ENCODE assay signal across 21 cellular contexts in the genomic region with DNA sequence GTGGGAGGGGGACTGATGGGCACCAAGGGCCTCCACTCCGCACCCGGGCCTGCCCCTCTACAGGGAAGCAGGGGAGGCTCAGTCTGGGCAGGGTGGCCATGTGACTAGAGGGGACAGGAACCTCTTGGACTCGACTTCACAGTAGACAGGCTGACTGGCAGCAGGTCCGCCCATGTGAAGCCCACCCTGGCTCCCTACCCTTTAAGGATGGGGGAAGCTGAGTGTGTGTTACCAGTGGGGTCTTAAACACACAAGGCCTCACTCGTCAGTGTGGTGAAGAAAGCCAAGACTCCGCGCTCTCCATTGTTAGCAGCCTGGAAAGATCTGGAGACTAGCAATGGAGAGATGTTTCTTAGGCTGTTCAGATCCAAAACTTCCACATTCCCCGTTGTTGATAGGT. TPM values are rescaled to one million over a fixed set of nuclear protein-coding genes. Genes with fewer than 3 reads are reported as not detected.
DNase-seq lines count a peak whose midpoint lies in the region; ATAC-seq, FAIRE-seq and TF ChIP-seq lines count a peak whose summit lies in the region.
"Had no signal": no experiment of that assay in that cellular context is flagged by ENCODE, and none has a peak within 500 bp of the region (broad histone marks: within the 10 kb centered on the region; RNA-seq: fewer than 3 reads in every experiment).

No MANE protein-coding gene starts in this region.

- POLR2A ChIA-PET in HepG2 (lab: Yijun Ruan, JAX) (no interaction called here), K562 (lab: Yijun Ruan, JAX) (interaction anchor here (1.2 to 2.3 kb wide), 3 partner anchors 8 to 21 kb away, joined by 3 to 10 read pairs (median 3); no protein-coding TSS in a partner anchor)

- H3K27ac ChIP-seq in HepG2 (ENCODE audit: extremely low read length, insufficient read depth, low read length) (no peak overlapping the region), right lobe of liver (no peak overlapping the region), K562 (ENCODE audit: extremely low read depth, low read depth, low read length) (no peak overlapping the region)
- H3K27ac ChIP-seq: HL-60, Peyer's patch, SJSA1 had no signal

- intact Hi-C loops in HepG2 (cut with micrococcal nuclease; ENCODE audit: unreplicated experiment), result no loop called here
- intact Hi-C loops in right lobe of liver (cut with DNase I), result no loop called here
- intact Hi-C loops in K562 (cut with micrococcal nuclease), result loop anchor here (10.0 kb wide), 1 partner anchor 246 kb away; no protein-coding TSS in a partner anchor

- no peaks in the 10 kb centered on the region for H3K27me3 ChIP-seq in HepG2 (ENCODE audit: control insufficient read depth in 1 of 2, insufficient read depth in 2 of 2, low read length in 2 of 2)
- H3K27me3 ChIP-seq in right lobe of liver, result no peaks in the 10 kb centered on the region
- H3K27me3 ChIP-seq in K562 (ENCODE audit: control insufficient read depth in 2 of 2, insufficient read depth in 2 of 2, low read length in 2 of 2), result no peaks in the 10 kb centered on the region
- H3K27me3 ChIP-seq: MG63, Peyer's patch, SJSA1 had no signal

- in situ Hi-C loops in HepG2 (cut with HindIII; ENCODE audit: extremely low pct_ligation_motif_present, low pct_unique_long_range_greater_than_20kb) (no loop called here), K562 (cut with MboI) (no loop called here), KBM-7 (cut with MboI; ENCODE audit: low pct_unique_long_range_greater_than_20kb, low sequenced_read_pairs) (no loop called here)

- ATAC-seq in HepG2 (no peak), right lobe of liver (no peak), K562 (no peak)

- no peak for TF ChIP-seq POLR2A in HepG2 (IDR thresholded peaks at IDR 0.05; ENCODE audit: insufficient read depth in 1 of 2, low read depth in 2 of 2, low read length in 2 of 2)
- no peak for TF ChIP-seq POLR2A in right lobe of liver (IDR thresholded peaks at IDR 0.05)
- peak; percentile 31; the same call in 1 of the 2 replicates for TF ChIP-seq POLR2A in GM12892 (IDR thresholded peaks at IDR 0.05; ENCODE audit: low read depth, low read length)
- TF ChIP-seq POLR2A in K562 (conservative IDR thresholded peaks at IDR 0.05), result no peak

- H3K4me1 ChIP-seq in HepG2 (ENCODE audit: insufficient read depth, low read length) (no peaks in the 10 kb centered on the region), right lobe of liver (no peaks in the 10 kb centered on the region), K562 (replicated peaks in 1 of 2; ENCODE audit: control insufficient read depth in 2 of 2, insufficient read depth in 2 of 2, low read length in 2 of 2) (peaks cover 8 to 21% of the 10 kb centered on the region in 2 experiments; a peak in 4 of 5 replicates)
- H3K4me1 ChIP-seq: HAP-1, Peyer's patch had no signal

- no peak overlapping the region for H3K9ac ChIP-seq in HepG2 (ENCODE audit: insufficient read depth, low read depth, low read length)
- no peak overlapping the region for H3K9ac ChIP-seq in K562 (ENCODE audit: insufficient read depth in 1 of 2, low read depth in 2 of 2, low read length in 2 of 2)

- no peaks in the 10 kb centered on the region for H4K20me1 ChIP-seq in HepG2 (ENCODE audit: insufficient read depth, low read length)
- H4K20me1 ChIP-seq in K562 (replicated peaks; ENCODE audit: control insufficient read depth, insufficient read depth, low read length), result peaks cover 11% of the 10 kb centered on the region; the same call in 1 of the 2 replicates

- H3K79me2 ChIP-seq in HepG2 (ENCODE audit: insufficient read depth, low read length) (no peaks in the 10 kb centered on the region), K562 (ENCODE audit: control insufficient read depth, insufficient read depth, low read length) (no peaks in the 10 kb centered on the region)

- CTCF ChIA-PET in HepG2 (lab: Yijun Ruan, JAX; ENCODE audit: low intra/inter-chr PET ratio, low total read pairs) (no interaction called here), K562 (lab: Yijun Ruan, JAX; ENCODE audit: low intra/inter-chr PET ratio) (no interaction called here)

- FAIRE-seq in HepG2 (lab: Jason Lieb, UNC) (no peak), GM12892 (lab: Jason Lieb, UNC) (no peak), K562 (lab: Jason Lieb, UNC) (no peak)

- H3K4me3 ChIP-seq in HepG2 (replicated peaks in 1 of 3; ENCODE audit: insufficient read depth in 1 of 3, low read depth in 2 of 3, low read length in 3 of 3), result no peak overlapping the region
- no peak overlapping the region for H3K4me3 ChIP-seq in right lobe of liver
- H3K4me3 ChIP-seq in K562, result no peak overlapping the region
- H3K4me3 ChIP-seq: HAP-1, MG63, Peyer's patch, SJSA1 had no signal

- H2AFZ ChIP-seq in HepG2 (ENCODE audit: low read length), result no peak overlapping the region
- no peak overlapping the region for H2AFZ ChIP-seq in K562 (ENCODE audit: low read depth, low read length)

- H3K9me3 ChIP-seq in HepG2 (ENCODE audit: low read length) (no peaks in the 10 kb centered on the region), right lobe of liver (no peaks in the 10 kb centered on the region), K562 (replicated peaks; ENCODE audit: control insufficient read depth, insufficient read depth, low read depth, low read length) (no peaks in the 10 kb centered on the region)
- H3K9me3 ChIP-seq: HAP-1, MG63, Peyer's patch, SJSA1 had no signal

- H3K4me2 ChIP-seq in HepG2 (ENCODE audit: low read depth, low read length), result no peak overlapping the region
- H3K4me2 ChIP-seq in K562 (ENCODE audit: insufficient read depth, low read length), result no peak overlapping the region

- no peak for TF ChIP-seq RAD21 in HepG2 (CRISPR knock-in tag; IDR thresholded peaks at IDR 0.05)
- no peak for TF ChIP-seq RAD21 in K562 (CRISPR knock-in tag; conservative IDR thresholded peaks at IDR 0.05 in 1 of 2, IDR thresholded peaks at IDR 0.05 in 1 of 2)

- BruUV-seq in HepG2 (replicated peaks; lab: Mats Ljungman, UMichigan) (no TSS peak), K562 (replicated peaks; lab: Mats Ljungman, UMichigan) (no TSS peak)

- TF ChIP-seq EP300 in HepG2 (IDR thresholded peaks at IDR 0.05; ENCODE audit: low read depth in 2 of 2, low read length in 2 of 2), result no peak
- no peak for TF ChIP-seq EP300 in HepG2 (CRISPR knock-in tag; IDR thresholded peaks at IDR 0.05; ENCODE audit: borderline replicate concordance)
- TF ChIP-seq EP300 in K562 (IDR thresholded peaks at IDR 0.05; ENCODE audit: low read length), result no peak

- no peak for TF ChIP-seq CTCF in HepG2 (CRISPR knock-in tag; IDR thresholded peaks at IDR 0.05)
- TF ChIP-seq CTCF in right lobe of liver (IDR thresholded peaks at IDR 0.05), result no peak
- TF ChIP-seq CTCF in K562 (IDR thresholded peaks at IDR 0.05 in 2 of 3, conservative IDR thresholded peaks at IDR 0.05 in 1 of 3; ENCODE audit: insufficient read depth in 2 of 3, low read depth in 1 of 3, low read length in 3 of 3), result no peak

- H3K36me3 ChIP-seq in HepG2 (replicated peaks in 1 of 2; ENCODE audit: control insufficient read depth in 1 of 2, insufficient read depth in 2 of 2, low read length in 2 of 2) (peaks cover 8 to 40% of the 10 kb centered on the region in 2 experiments), right lobe of liver (peaks cover 10 to 51% (median 28%) of the 10 kb centered on the region in 4 donors), K562 (ENCODE audit: control insufficient read depth, insufficient read depth, low read length) (peaks cover 49% of the 10 kb centered on the region; the same call in 2 of the 3 replicates)

- no peaks in the 10 kb centered on the region for H3K9me1 ChIP-seq in K562 (ENCODE audit: control insufficient read depth, insufficient read depth, low read length)

- WGBS in HepG2 (ENCODE audit: low lambda C conversion rate), result 95% methylated on average over 8 of the region's 8 CpGs
- 89% methylated on average over 6 of the region's 8 CpGs for WGBS in right lobe of liver (ENCODE audit: insufficient coverage, low coverage, low lambda C conversion rate, missing lambda C conversion rate)
- 90% methylated on average over 8 of the region's 8 CpGs for WGBS in K562 (ENCODE audit: insufficient coverage, low coverage, missing lambda C conversion rate)

- DNase-seq in HepG2 (ENCODE audit: low spot score) (no peak), right lobe of liver (no peak), GM12892 (ENCODE audit: insufficient read length) (no peak), K562 (ENCODE audit: extremely low read depth in 1 of 4, low spot score in 3 of 4) (no peak), NCI-H2227 (lab: John Stamatoyannopoulos, UW; ENCODE audit: unreplicated experiment) (no peak), KBM-7 (no peak), NCI-H1092 (lab: John Stamatoyannopoulos, UW) (no peak)
- DNase-seq: AML-193, COR-L47, GF-D8, IMR-90, Kasumi-1, MG63, NCI-H1092 treated with DMSO at 0.1 percent for 48 hours, NCI-H146, NCI-H2081, NCI-H2171 treated with DMSO at 0.1 percent for 48 hours had no signal

RNA-seq across cellular contexts. Expression of gene ANAPC7, which starts 52.4 kb away (rescaled TPM):
- total RNA-seq in HepG2 (2016; rRNA removed; fragmentation: Illumina TruSeq; extraction: Trizol) (69.1 and 73.7 TPM in 2 replicates), right lobe of liver (10 to 100 TPM; 14.6 to 22.8 (median 18.0) TPM), K562 (2014; rRNA removed) (118 and 119 TPM in 2 replicates), K562 (2014; rRNA removed; fragmentation: Illumina TruSeq; extraction: Trizol) (109 and 121 TPM in 2 replicates), K562 (2015; rRNA removed; fragmentation: Illumina TruSeq; extraction: Trizol) (107 and 114 TPM in 2 replicates), K562 (2021) (99.1 and 107 TPM in 2 replicates)
- total RNA-seq in HepG2 (2016; cell fraction: cytosol; rRNA removed; fragmentation: Illumina TruSeq; extraction: Trizol; ENCODE audit: low read depth), result 29.4 and 31.2 TPM in 2 replicates
- 69.6 and 77.9 TPM in 2 replicates for total RNA-seq in HepG2 (2016; cell fraction: insoluble cytoplasmic fraction; rRNA removed; fragmentation: Illumina TruSeq; extraction: Trizol)
- total RNA-seq in HepG2 (2016; cell fraction: membrane; rRNA removed; fragmentation: Illumina TruSeq; extraction: Trizol), result 30.2 and 37.8 TPM in 2 replicates
- total RNA-seq in HepG2 (2016; cell fraction: nucleus; rRNA removed; fragmentation: Illumina TruSeq; extraction: Trizol), result 48.8 and 58.7 TPM in 2 replicates
- polyA plus RNA-seq in HepG2 (2011; rRNA removed) (31.5 and 40.0 TPM in 2 replicates), K562 (2011; rRNA removed) (134 and 158 TPM in 2 replicates), K562 (2014; fragmentation: Illumina TruSeq; extraction: Trizol) (105 and 106 TPM in 2 replicates), K562 (2014; fragmentation: Nextera tagmentation; extraction: Ambion mirVana) (10 to 100 TPM; 46.7 to 63.4 TPM), K562 (2014; rRNA removed) (133 and 138 TPM in 2 replicates)
- 24.7 and 25.8 TPM in 2 replicates for polyA plus RNA-seq in HepG2 (2011; cell fraction: cytosol; rRNA removed)
- polyA plus RNA-seq in HepG2 (2011; cell fraction: nucleus; rRNA removed), result 54.7 and 59.1 TPM in 2 replicates
- 29.7 and 35.9 TPM in 2 replicates for polyA plus RNA-seq in HepG2 (2012)
- 6.2 and 9.1 TPM in 2 replicates for polyA plus RNA-seq in HepG2 (2016; cell fraction: cytosol; fragmentation: Illumina TruSeq; extraction: Trizol; ENCODE audit: low read depth)
- polyA plus RNA-seq in HepG2 (2016; cell fraction: insoluble cytoplasmic fraction; fragmentation: Illumina TruSeq; extraction: Trizol; ENCODE audit: low read depth), result 59.6 and 60.3 TPM in 2 replicates
- 15.7 TPM in 2 replicates for polyA plus RNA-seq in HepG2 (2016; cell fraction: membrane; fragmentation: Illumina TruSeq; extraction: Trizol; ENCODE audit: low read depth)
- 155 and 162 TPM in 2 replicates for polyA plus RNA-seq in HepG2 (2016; cell fraction: nucleus; fragmentation: Illumina TruSeq; extraction: Trizol; ENCODE audit: insufficient read depth, low read depth)
- polyA minus RNA-seq in HepG2 (2011; rRNA and poly(A)+ RNA removed; ENCODE audit: low replicate concordance), result 31.9 and 76.0 TPM in 2 replicates
- 20.1 and 21.5 TPM in 2 replicates for polyA minus RNA-seq in HepG2 (2011; cell fraction: cytosol; rRNA and poly(A)+ RNA removed)
- 25.1 and 41.6 TPM in 2 replicates for polyA minus RNA-seq in HepG2 (2011; cell fraction: nucleus; rRNA and poly(A)+ RNA removed)
- polyA plus RNA-seq in GM12892 (2012; ENCODE audit: missing spikeins), result 41.6 TPM
- 295 and 475 TPM in 2 replicates for total RNA-seq in K562 (2011; cell fraction: chromatin; rRNA removed; ENCODE audit: low replicate concordance)
- total RNA-seq in K562 (2011; cell fraction: nucleolus; rRNA removed), result 136 and 138 TPM in 2 replicates
- total RNA-seq in K562 (2011; cell fraction: nucleoplasm; rRNA removed), result 230 and 322 TPM in 2 replicates
- polyA plus RNA-seq in K562 (2011; cell fraction: cytosol; rRNA removed), result 72.8 and 77.2 TPM in 2 replicates
- 117 and 126 TPM in 2 replicates for polyA plus RNA-seq in K562 (2011; cell fraction: nucleus; rRNA removed)
- polyA plus RNA-seq in K562 (2012), result 72.3 and 75.8 TPM in 2 replicates
- 165 and 173 TPM in 2 replicates for polyA minus RNA-seq in K562 (2011; rRNA and poly(A)+ RNA removed)
- 57.4 and 61.7 TPM in 2 replicates for polyA minus RNA-seq in K562 (2011; cell fraction: cytosol; rRNA and poly(A)+ RNA removed)
- 25.3 and 47.7 TPM in 2 replicates for polyA minus RNA-seq in K562 (2011; cell fraction: nucleus; rRNA and poly(A)+ RNA removed)

Comparison
In these comparisons a context has a peak if more than half of its experiments do, and no peak if none do; other contexts are left out.
1. Of the 241 proteins assayed by ChIP-seq in both HepG2 and K562: peak only in HepG2: POLR2G and RBM22; only in K562: none; in both: POLR2AphosphoS5; in neither: 238.